In the genomic region with DNA sequence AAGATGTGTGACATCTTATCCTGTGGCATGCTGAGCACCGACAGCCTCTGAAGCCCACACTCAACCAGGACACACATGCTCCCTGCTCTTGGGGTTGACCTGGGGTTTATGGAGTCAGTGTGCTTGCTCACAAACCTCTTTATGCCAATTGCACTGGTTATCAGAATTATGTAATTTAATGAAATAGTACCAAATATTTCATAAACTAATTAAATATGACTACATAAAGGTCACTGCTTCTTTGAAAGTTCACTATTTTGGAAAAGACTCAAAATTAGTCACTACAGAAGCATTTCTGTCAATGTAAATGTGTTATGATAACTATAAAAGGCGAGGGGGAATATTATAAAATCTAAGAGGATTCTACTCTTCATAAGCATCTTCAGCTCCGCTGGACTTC, we compare ENCODE assay signal across 22 cellular contexts.
DNase-seq lines count a peak whose midpoint lies in the region; ATAC-seq and TF ChIP-seq lines count a peak whose summit lies in the region.
"Had no signal": no experiment of that assay in that cellular context is flagged by ENCODE, and none has a peak within 500 bp of the region (broad histone marks: within the 10 kb centered on the region; RNA-seq: fewer than 3 reads in every experiment).

No MANE protein-coding gene starts in this region.

- H3K9me3 Mint-ChIP-seq in naive thymus-derived CD8-positive, alpha-beta T cell = peaks cover 0 to 9% (median 0%) of the 10 kb centered on the region in 9 donors

- no peaks in the 10 kb centered on the region for H3K36me3 ChIP-seq in left ventricle myocardium inferior
- no peaks in the 10 kb centered on the region for H3K36me3 ChIP-seq in right atrium auricular region
- peaks cover 0 to 2% of the 10 kb centered on the region in 2 experiments for H3K36me3 ChIP-seq in SK-N-SH (replicated peaks in 1 of 2; ENCODE audit: control insufficient read depth in 1 of 2, insufficient read depth in 2 of 2, low read length in 1 of 2)
- H3K36me3 ChIP-seq in tibial artery = no peaks in the 10 kb centered on the region
- H3K36me3 ChIP-seq: BLaER1 had no signal

- no peak for TF ChIP-seq RAD21 in SK-N-SH (IDR thresholded peaks at IDR 0.05; ENCODE audit: low read length)

- no peak overlapping the region for H3K4me3 ChIP-seq in left ventricle myocardium inferior
- no peak overlapping the region for H3K4me3 ChIP-seq in right atrium auricular region
- no peak overlapping the region for H3K4me3 ChIP-seq in SK-N-SH (ENCODE audit: low read depth in 2 of 2, low read length in 1 of 2)
- peak overlapping the region; percentile 27 to 28 for H3K4me3 ChIP-seq in tibial artery
- H3K4me3 ChIP-seq: BLaER1, SK-N-MC had no signal

- CTCF ChIA-PET in SK-N-SH (lab: Yijun Ruan, JAX) = no interaction called here

- H3K4me1 Mint-ChIP-seq in naive thymus-derived CD8-positive, alpha-beta T cell = no peaks in the 10 kb centered on the region
- H3K4me1 Mint-ChIP-seq: CD4-positive, CD25-positive, alpha-beta regulatory T cell had no signal

- DNase-seq in left ventricle myocardium inferior = no peak
- no peak for DNase-seq in right atrium auricular region (ENCODE audit: low spot score)
- DNase-seq in SK-N-SH = no peak
- DNase-seq in fibroblast of peridontal ligament (ENCODE audit: extremely low read depth) = peak; percentile 23
- no peak for DNase-seq in tibial artery
- DNase-seq in activated gamma-delta T cell (lab: John Stamatoyannopoulos, UW) = no peak
- DNase-seq in naive thymus-derived CD8-positive, alpha-beta T cell = no peak
- DNase-seq in GDM1 (lab: John Stamatoyannopoulos, UW) = no peak
- DNase-seq: CD4-positive, CD25-positive, alpha-beta regulatory T cell; GF-D8; KBM-7; MM.1S; NCI-H2029; NCI-H2171; NCI-H226; NCI-H510A; NCI-H69; RPMI8226; SHP77 treated with DMSO at 0.1 percent for 48 hours had no signal

- H3K4me2 ChIP-seq in SK-N-SH = no peak overlapping the region
- H3K4me2 ChIP-seq: BLaER1 had no signal

- H3K9ac ChIP-seq in SK-N-SH = no peak overlapping the region
- H3K9ac ChIP-seq: BLaER1 had no signal

- intact Hi-C loops in left ventricle myocardium inferior (cut with micrococcal nuclease) = no loop called here
- intact Hi-C loops in tibial artery (cut with DNase I; ENCODE audit: low total_unique reads) = no loop called here

- H2AFZ ChIP-seq in SK-N-SH (ENCODE audit: low read depth) = no peak overlapping the region

- TF ChIP-seq CTCF in left ventricle myocardium inferior (IDR thresholded peaks at IDR 0.05; ENCODE audit: borderline replicate concordance) (no peak), right atrium auricular region (IDR thresholded peaks at IDR 0.05) (no peak), SK-N-SH (IDR thresholded peaks at IDR 0.05) (no peak), tibial artery (IDR thresholded peaks at IDR 0.05) (no peak)

- H3K27ac ChIP-seq in left ventricle myocardium inferior (replicated peaks) (peak overlapping the region; percentile 28), right atrium auricular region (no peak overlapping the region), SK-N-SH (ENCODE audit: low read depth in 2 of 2, low read length in 1 of 2) (no peak overlapping the region), tibial artery (peak overlapping the region; percentile 69 to 73)
- H3K27ac ChIP-seq: BLaER1, SK-N-MC had no signal

- H3K9me2 ChIP-seq in SK-N-SH = no peaks in the 10 kb centered on the region

- TF ChIP-seq EP300 in SK-N-SH (IDR thresholded peaks at IDR 0.05; ENCODE audit: borderline replicate concordance in 1 of 2, low read depth in 1 of 2, low read length in 1 of 2) = no peak

- H3K27me3 Mint-ChIP-seq in naive thymus-derived CD8-positive, alpha-beta T cell = peaks cover 21 to 61% (median 28%) of the 10 kb centered on the region in 5 donors

- no peaks in the 10 kb centered on the region for H3K79me2 ChIP-seq in SK-N-SH (ENCODE audit: insufficient read depth)

- H3F3A ChIP-seq in SK-N-SH (replicated peaks; ENCODE audit: insufficient read depth) = no peaks in the 10 kb centered on the region

- no peaks in the 10 kb centered on the region for H4K20me1 ChIP-seq in SK-N-SH (ENCODE audit: insufficient read depth)
- H4K20me1 ChIP-seq: BLaER1 had no signal

- H3K27me3 ChIP-seq in left ventricle myocardium inferior (ENCODE audit: low read depth) = no peaks in the 10 kb centered on the region
- H3K27me3 ChIP-seq in right atrium auricular region = no peaks in the 10 kb centered on the region
- H3K27me3 ChIP-seq in SK-N-SH (ENCODE audit: insufficient read depth) = no peaks in the 10 kb centered on the region
- H3K27me3 ChIP-seq in tibial artery = no peaks in the 10 kb centered on the region
- H3K27me3 ChIP-seq: BLaER1 had no signal

- WGBS in SK-N-SH (ENCODE audit: low lambda C conversion rate) = 55% methylated on average over 3 of the region's 3 CpGs

- no peak for ATAC-seq in naive thymus-derived CD8-positive, alpha-beta T cell
- ATAC-seq: HCT116 had no signal

- H3K4me1 ChIP-seq in left ventricle myocardium inferior (peaks cover 78% of the 10 kb centered on the region), right atrium auricular region (peaks cover 0 to 13% of the 10 kb centered on the region in 2 donors), SK-N-SH (ENCODE audit: control insufficient read depth in 1 of 2, insufficient read depth in 2 of 2, low read depth in 1 of 2, low read length in 1 of 2) (peaks cover 0 to 49% of the 10 kb centered on the region in 2 experiments; a peak in 2 of 4 replicates), tibial artery (peaks cover 0 to 84% (median 20%) of the 10 kb centered on the region in 4 donors)

- H3K36me3 Mint-ChIP-seq in naive thymus-derived CD8-positive, alpha-beta T cell = no peaks in the 10 kb centered on the region
- H3K36me3 Mint-ChIP-seq: CD4-positive, CD25-positive, alpha-beta regulatory T cell had no signal

- H3K27ac Mint-ChIP-seq in naive thymus-derived CD8-positive, alpha-beta T cell = no peak overlapping the region
- H3K27ac Mint-ChIP-seq: CD4-positive, CD25-positive, alpha-beta regulatory T cell had no signal

- POLR2A ChIA-PET in SK-N-SH (lab: Yijun Ruan, JAX) = no interaction called here
- POLR2A ChIA-PET in naive thymus-derived CD8-positive, alpha-beta T cell (lab: Charles Lee) = no interaction called here

- no peaks in the 10 kb centered on the region for H3K9me3 ChIP-seq in left ventricle myocardium inferior (replicated peaks)
- no peaks in the 10 kb centered on the region for H3K9me3 ChIP-seq in right atrium auricular region
- H3K9me3 ChIP-seq in SK-N-SH = no peaks in the 10 kb centered on the region
- no peaks in the 10 kb centered on the region for H3K9me3 ChIP-seq in tibial artery

- H3K4me3 Mint-ChIP-seq in naive thymus-derived CD8-positive, alpha-beta T cell = no peak overlapping the region
- H3K4me3 Mint-ChIP-seq: CD4-positive, CD25-positive, alpha-beta regulatory T cell had no signal

TF ChIP-seq in SK-N-SH, 30 proteins besides CTCF, POLR2A, EP300 and RAD21:
- TF ChIP-seq NFIC (IDR thresholded peaks at IDR 0.05; ENCODE audit: borderline replicate concordance) = peak; percentile 15; the same call in 1 of the 2 replicates
- no peak for TF ChIP-seq FOXM1 (IDR thresholded peaks at IDR 0.05; ENCODE audit: low read depth)
TF ChIP-seq in SK-N-SH: peak in this region for 1.

Comparison
In these comparisons a context has a peak if more than half of its experiments do, and no peak if none do; other contexts are left out.
1. H3K27ac ChIP-seq: peak in left ventricle myocardium inferior (single experiment) and tibial artery (2 of 2); none in right atrium auricular region (0 of 2) and SK-N-SH (0 of 2).
2. H3K4me3 ChIP-seq: peak in tibial artery (2 of 2); none in left ventricle myocardium inferior (single experiment), right atrium auricular region (0 of 2) and SK-N-SH (0 of 2).